25 cellular contexts compared by ENCODE assay signal in the genomic region with DNA sequence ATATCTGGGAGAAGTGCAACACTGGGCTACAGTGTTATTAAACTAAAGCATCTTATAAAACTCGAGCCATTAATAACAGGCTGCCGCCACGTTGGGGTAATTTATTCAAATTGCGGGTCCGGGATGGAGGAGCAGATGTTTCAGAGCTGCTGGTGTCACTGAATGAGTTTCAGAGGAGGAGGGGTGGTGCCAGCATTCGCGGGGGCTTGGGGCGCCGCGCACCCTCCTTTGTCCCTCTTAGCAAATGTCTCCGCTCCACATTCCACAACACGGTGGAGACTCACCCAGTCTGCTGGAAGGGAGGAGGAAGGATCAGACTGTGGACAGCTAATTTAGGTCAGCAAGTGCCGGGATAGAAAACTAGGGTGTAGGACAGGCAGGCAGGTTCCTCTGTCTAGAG.
DNase-seq lines count a peak whose midpoint lies in the region; ATAC-seq lines count a peak whose summit lies in the region.
"Had no signal": no experiment of that assay in that cellular context is flagged by ENCODE, and none has a peak within 500 bp of the region (broad histone marks: within the 10 kb centered on the region; RNA-seq: fewer than 3 reads in every experiment).

No MANE protein-coding gene starts in this region.

- H2BK15ac ChIP-seq in neuronal stem cell (ENCODE audit: low read length): no peak overlapping the region

- no peak overlapping the region for H3K23ac ChIP-seq in neuronal stem cell (ENCODE audit: low read depth, low read length, poor library complexity)

- H3K27me3 ChIP-seq in neuronal stem cell (ENCODE audit: control insufficient read depth in 3 of 3, insufficient read depth in 3 of 3, low read depth in 1 of 3, low read length in 3 of 3): no peaks in the 10 kb centered on the region
- H3K27me3 ChIP-seq: BLaER1 treated with 17β-estradiol and CSF1 and Interleukin-3, amounts not matched to agents 10 nM and 100 nM; Peyer's patch; SJSA1 had no signal

- no peak overlapping the region for H3K4me2 ChIP-seq in neuronal stem cell (ENCODE audit: insufficient read depth, low read length, poor library complexity, severe bottlenecking)
- H3K4me2 ChIP-seq: BLaER1 treated with 17β-estradiol and CSF1 and Interleukin-3, amounts not matched to agents 10 nM and 100 nM had no signal

- H3K18ac ChIP-seq in neuronal stem cell (ENCODE audit: low read length): peak overlapping the region; percentile 53

- no peak overlapping the region for H3K14ac ChIP-seq in neuronal stem cell (ENCODE audit: low read length)

- peaks cover 0 to 9% of the 10 kb centered on the region in 2 donors for H3K4me1 ChIP-seq in neuronal stem cell (ENCODE audit: control insufficient read depth in 2 of 2, insufficient read depth in 1 of 2, low read depth in 1 of 2, low read length in 2 of 2)
- H3K4me1 ChIP-seq: SJSA1 had no signal

- H3K79me1 ChIP-seq in neuronal stem cell (ENCODE audit: low read depth, low read length): no peaks in the 10 kb centered on the region

- no peak overlapping the region for H3K27ac ChIP-seq in neuronal stem cell (replicated peaks; ENCODE audit: low read length)
- H3K27ac ChIP-seq: BLaER1 treated with 17β-estradiol and CSF1 and Interleukin-3, amounts not matched to agents 10 nM and 100 nM; GM23248; Peyer's patch; SJSA1 had no signal

- no peak overlapping the region for H4K91ac ChIP-seq in neuronal stem cell (ENCODE audit: low read depth, low read length, poor library complexity)

- no peak overlapping the region for H4K8ac ChIP-seq in neuronal stem cell (ENCODE audit: low read depth, low read length)

- DNase-seq in NCI-H146 (lab: John Stamatoyannopoulos, UW): peak; percentile 22
- DNase-seq in NCI-H146 treated with DMSO at 0.1 percent for 48 hours (lab: John Stamatoyannopoulos, UW; ENCODE audit: unreplicated experiment): no peak
- DNase-seq in DMS 273 treated with DMSO at 0.1 percent for 48 hours (lab: John Stamatoyannopoulos, UW): peak; percentile 49
- peak; percentile 74 for DNase-seq in NCI-H69 (lab: John Stamatoyannopoulos, UW)
- no peak for DNase-seq in neuronal stem cell (ENCODE audit: low spot score)
- DNase-seq in CD1c-positive myeloid dendritic cell (ENCODE audit: extremely low spot score): no peak
- DNase-seq in Right ventricle myocardium inferior (ENCODE audit: missing footprints): no peak
- DNase-seq: 8988T; Calu3; CD8-positive, alpha-beta T cell; EL; GF-D8; GM23248; HCEC 1CT; KG1; NCI-H1092; NCI-H187; NCI-H446 treated with DMSO at 0.1 percent for 48 hours; NCI-H82; Peyer's patch; T-helper 1 cell; T-helper 9 cell had no signal

- no peak overlapping the region for H3K4me3 ChIP-seq in neuronal stem cell (ENCODE audit: low read length in 2 of 2)
- H3K4me3 ChIP-seq: BLaER1 treated with 17β-estradiol and CSF1 and Interleukin-3, amounts not matched to agents 10 nM and 100 nM; GM23248; Peyer's patch; SJSA1 had no signal

- no peak overlapping the region for H2BK12ac ChIP-seq in neuronal stem cell (ENCODE audit: low read length)

- no peaks in the 10 kb centered on the region for H3K9me3 ChIP-seq in neuronal stem cell (replicated peaks in 1 of 2; ENCODE audit: control insufficient read depth in 2 of 2, insufficient read depth in 1 of 2, low read depth in 1 of 2, low read length in 2 of 2)
- H3K9me3 ChIP-seq: BLaER1 treated with 17β-estradiol and CSF1 and Interleukin-3, amounts not matched to agents 10 nM and 100 nM; Peyer's patch; SJSA1 had no signal

- ATAC-seq in Right ventricle myocardium inferior (no peak), GM18502 (IDR thresholded peaks at IDR 0.05; ENCODE audit: poor library complexity, unreplicated experiment) (no peak)
- ATAC-seq: CD8-positive, alpha-beta T cell had no signal

- H2AFZ ChIP-seq in neuronal stem cell (ENCODE audit: low read length): no peak overlapping the region
- H2AFZ ChIP-seq: GM23248 had no signal

- H3K4ac ChIP-seq in neuronal stem cell (ENCODE audit: low read length): no peak overlapping the region

- peak overlapping the region; percentile 21 for H2BK120ac ChIP-seq in neuronal stem cell (ENCODE audit: low read depth, low read length)

- intact Hi-C loops in Right ventricle myocardium inferior (cut with DNase I): no loop called here

- WGBS in neuronal stem cell (ENCODE audit: extremely low coverage in 2 of 2, insufficient read length in 2 of 2, insufficient replicate concordance in 1 of 2), 2 donors: no CpG with 5 or more reads among the region's 13 CpGs

- H3K36me3 ChIP-seq in neuronal stem cell (replicated peaks in 1 of 2; ENCODE audit: control insufficient read depth in 2 of 2, insufficient read depth in 2 of 2, low read length in 2 of 2): no peaks in the 10 kb centered on the region
- H3K36me3 ChIP-seq: BLaER1 treated with 17β-estradiol and CSF1 and Interleukin-3, amounts not matched to agents 10 nM and 100 nM; Peyer's patch; SJSA1 had no signal

- H2BK5ac ChIP-seq in neuronal stem cell (ENCODE audit: low read length): no peak overlapping the region

- no peak overlapping the region for H2AK5ac ChIP-seq in neuronal stem cell (ENCODE audit: low read depth, low read length)

- no peak overlapping the region for H3K9ac ChIP-seq in neuronal stem cell (ENCODE audit: low read depth, low read length, poor library complexity)
- H3K9ac ChIP-seq: BLaER1 treated with 17β-estradiol and CSF1 and Interleukin-3, amounts not matched to agents 10 nM and 100 nM; GM23248 had no signal

Comparison
In these comparisons a context has a peak if more than half of its experiments do, and no peak if none do; other contexts are left out.
1. DNase-seq: peak in NCI-H146 (single experiment), DMS 273 treated with DMSO at 0.1 percent for 48 hours (single experiment) and NCI-H69 (single experiment); none in NCI-H146 treated with DMSO at 0.1 percent for 48 hours (single experiment), neuronal stem cell (single experiment), CD1c-positive myeloid dendritic cell (single experiment) and Right ventricle myocardium inferior (single experiment).